ENCODE assay signal across 8 cellular contexts in the genomic region with DNA sequence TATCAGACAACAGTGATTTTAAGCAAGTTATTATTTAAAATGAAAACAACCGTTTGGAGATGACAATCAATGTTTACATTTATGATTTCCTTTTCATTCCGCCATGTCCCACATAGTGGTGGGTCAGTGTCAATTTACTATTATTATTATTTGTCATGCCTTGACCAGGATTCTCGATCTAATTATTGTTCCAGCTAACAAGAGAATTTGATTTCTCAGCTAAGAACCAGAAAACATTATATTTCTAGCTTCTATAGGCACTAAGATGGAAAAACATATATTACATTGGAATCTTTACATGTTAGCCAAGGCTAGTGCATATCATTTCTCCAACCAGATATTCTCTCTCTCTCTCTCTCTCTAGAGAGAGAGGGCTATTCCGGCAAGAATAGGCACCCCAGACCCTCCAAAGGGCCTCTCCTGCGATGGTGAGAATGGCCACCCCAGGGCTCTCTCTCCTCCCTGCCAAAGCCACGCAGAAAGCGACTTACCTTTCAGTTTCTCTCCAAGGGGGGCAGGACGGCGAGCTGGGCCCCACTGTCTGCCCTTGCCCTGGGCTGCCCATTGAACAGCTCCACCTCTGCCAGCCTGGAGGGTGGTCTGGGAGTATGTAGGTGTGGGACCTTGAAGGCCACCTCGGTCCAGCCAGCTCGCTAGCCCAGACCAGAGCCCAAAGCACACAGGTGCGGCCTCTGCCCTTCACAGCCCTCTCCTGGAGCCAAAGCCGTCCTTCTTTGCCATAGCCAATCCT. TPM values are rescaled to one million over a fixed set of nuclear protein-coding genes. Genes with fewer than 3 reads are reported as not detected.
DNase-seq lines count a peak whose midpoint lies in the region; ATAC-seq and TF ChIP-seq lines count a peak whose summit lies in the region.

No MANE protein-coding gene starts in this region.

- H3K27me3 ChIP-seq in GM23338 (ENCODE audit: insufficient read depth), result peaks cover 100% of the 10 kb centered on the region
- peaks cover 0 to 12% of the 10 kb centered on the region in 2 donors for H3K27me3 ChIP-seq in muscle layer of colon (ENCODE audit: control insufficient read depth in 1 of 2, insufficient read depth in 2 of 2, low read length in 2 of 2)

- DNase-seq in AG04449 (ENCODE audit: low read depth, low spot score) (no peak), GM23338 (ENCODE audit: low spot score) (no peak), GM19238 (ENCODE audit: insufficient read length, low spot score) (no peak), HuH-7 (ENCODE audit: low spot score) (no peak)
- DNase-seq in activated CD4-positive, alpha-beta T cell treated with anti-CD3 and anti-CD28 coated beads, Interleukin-2, amount 10 ng/mL, durations not matched to agents 7 days and 5 days, result no peak

- peaks cover 20% of the 10 kb centered on the region for H3K4me1 ChIP-seq in GM23338 (ENCODE audit: insufficient read depth)
- H3K4me1 ChIP-seq in muscle layer of colon (ENCODE audit: insufficient read depth, low read length), result peaks cover 44% of the 10 kb centered on the region

- peak overlapping the region; percentile 79 for H3K9ac ChIP-seq in muscle layer of colon (ENCODE audit: low read length)

- CTCF ChIA-PET in AG04449 (lab: Yijun Ruan, JAX), result interaction anchor here (0.6 to 4.7 kb wide), 24 partner anchors 8 to 1303 kb away, joined by 3 to 52 read pairs (median 4); partner anchors contain the start of genes HOXA4 and HOXA7
- CTCF ChIA-PET in activated CD4-positive, alpha-beta T cell treated with anti-CD3 and anti-CD28 coated beads, Interleukin-2, amount 10 ng/mL, durations not matched to agents 7 days and 5 days (lab: Charles Lee), result interaction anchor here (0.6 to 3.0 kb wide), 18 partner anchors 10 to 1222 kb away, joined by 3 to 11 read pairs (median 4); partner anchors contain the start of genes EVX1, HOXA11 and HOXA13

- peaks cover 43% of the 10 kb centered on the region for H3F3A ChIP-seq in GM23338 (replicated peaks; ENCODE audit: low read depth)

- peak overlapping the region; percentile 74 for H3K4me2 ChIP-seq in GM23338

- H3K27ac Mint-ChIP-seq in GM23338, result no peak overlapping the region
- H3K27ac Mint-ChIP-seq in activated T-helper 17 cell treated with anti-CD3 and anti-CD28 coated beads, Interleukin-2, amount 50 U/mL, for 72 hours, result no peak overlapping the region
- no peak overlapping the region for H3K27ac Mint-ChIP-seq in activated CD4-positive, alpha-beta T cell treated with anti-CD3 and anti-CD28 coated beads, Interleukin-2, amount 10 ng/mL, durations not matched to agents 7 days and 5 days

- H3K79me2 ChIP-seq in GM23338 (replicated peaks; ENCODE audit: insufficient read depth), result no peaks in the 10 kb centered on the region

- H3K27me3 Mint-ChIP-seq in GM23338 (ENCODE audit: insufficient read depth, low read depth, poor library complexity), result peaks cover 100% of the 10 kb centered on the region
- peaks cover 65% of the 10 kb centered on the region for H3K27me3 Mint-ChIP-seq in activated T-helper 17 cell treated with anti-CD3 and anti-CD28 coated beads, Interleukin-2, amount 50 U/mL, for 72 hours
- peaks cover 83% of the 10 kb centered on the region for H3K27me3 Mint-ChIP-seq in activated CD4-positive, alpha-beta T cell treated with anti-CD3 and anti-CD28 coated beads, Interleukin-2, amount 10 ng/mL, durations not matched to agents 7 days and 5 days

- no peak overlapping the region for H2AFZ ChIP-seq in GM23338

- H3K4me1 Mint-ChIP-seq in GM23338, result peaks cover 18% of the 10 kb centered on the region
- H3K4me1 Mint-ChIP-seq in activated T-helper 17 cell treated with anti-CD3 and anti-CD28 coated beads, Interleukin-2, amount 50 U/mL, for 72 hours, result peaks cover 15% of the 10 kb centered on the region
- peaks cover 27% of the 10 kb centered on the region for H3K4me1 Mint-ChIP-seq in activated CD4-positive, alpha-beta T cell treated with anti-CD3 and anti-CD28 coated beads, Interleukin-2, amount 10 ng/mL, durations not matched to agents 7 days and 5 days

- H3K27ac ChIP-seq in GM23338 (ENCODE audit: low read depth), result no peak overlapping the region
- H3K27ac ChIP-seq in muscle layer of colon (ENCODE audit: low read depth, low read length), result peak overlapping the region; percentile 95

- no peaks in the 10 kb centered on the region; the same call in 2 of the 3 replicates for H3K36me3 Mint-ChIP-seq in GM23338 (ENCODE audit: low read depth)
- H3K36me3 Mint-ChIP-seq in activated T-helper 17 cell treated with anti-CD3 and anti-CD28 coated beads, Interleukin-2, amount 50 U/mL, for 72 hours (ENCODE audit: low read depth), result peaks cover 10% of the 10 kb centered on the region
- H3K36me3 Mint-ChIP-seq in activated CD4-positive, alpha-beta T cell treated with anti-CD3 and anti-CD28 coated beads, Interleukin-2, amount 10 ng/mL, durations not matched to agents 7 days and 5 days (ENCODE audit: low read depth), result no peaks in the 10 kb centered on the region

- peaks cover 46% of the 10 kb centered on the region for H4K20me1 ChIP-seq in GM23338 (replicated peaks; ENCODE audit: insufficient read depth)

- peak overlapping the region; percentile 44; the same call in 2 of the 3 replicates for H3K4me3 Mint-ChIP-seq in GM23338
- peak overlapping the region; percentile 68 for H3K4me3 Mint-ChIP-seq in activated T-helper 17 cell treated with anti-CD3 and anti-CD28 coated beads, Interleukin-2, amount 50 U/mL, for 72 hours
- H3K4me3 Mint-ChIP-seq in activated CD4-positive, alpha-beta T cell treated with anti-CD3 and anti-CD28 coated beads, Interleukin-2, amount 10 ng/mL, durations not matched to agents 7 days and 5 days, result no peak overlapping the region

- H3K9me3 ChIP-seq in muscle layer of colon (ENCODE audit: low read length), result no peaks in the 10 kb centered on the region

- no peaks in the 10 kb centered on the region for H3K36me3 ChIP-seq in GM23338 (ENCODE audit: insufficient read depth)
- H3K36me3 ChIP-seq in muscle layer of colon (ENCODE audit: insufficient read depth, low read length), result peaks cover 6% of the 10 kb centered on the region

- H3K4me3 ChIP-seq in AG04449 (ENCODE audit: low read depth, low read length), result peak overlapping the region; percentile 72
- peak overlapping the region; percentile 43; the same call in 1 of the 2 replicates for H3K4me3 ChIP-seq in GM23338
- peak overlapping the region; percentile 85 to 92 for H3K4me3 ChIP-seq in muscle layer of colon (ENCODE audit: low read depth in 1 of 2, low read length in 2 of 2)

- TF ChIP-seq CTCF in AG04449 (IDR thresholded peaks at IDR 0.05; ENCODE audit: insufficient read depth, low read length, missing control alignments), result no peak
- TF ChIP-seq CTCF in GM23338 (conservative IDR thresholded peaks at IDR 0.05; ENCODE audit: low read depth in 2 of 2), result no peak

- POLR2A ChIA-PET in AG04449 (lab: Yijun Ruan, JAX), result interaction anchor here (0.9 to 1.7 kb wide), 4 partner anchors 9 to 19 kb away, joined by 3 to 6 read pairs (median 4); partner anchors contain the start of gene HOXA4
- POLR2A ChIA-PET in activated CD4-positive, alpha-beta T cell treated with anti-CD3 and anti-CD28 coated beads, Interleukin-2, amount 10 ng/mL, durations not matched to agents 7 days and 5 days (lab: Charles Lee), result no interaction called here

- no peaks in the 10 kb centered on the region for H3K9me2 ChIP-seq in GM23338 (ENCODE audit: insufficient read depth)

- ATAC-seq in GM23338 (no peak), GM18520 (IDR thresholded peaks at IDR 0.05; ENCODE audit: unreplicated experiment) (no peak)
- ATAC-seq in activated T-helper 17 cell treated with anti-CD3 and anti-CD28 coated beads, Interleukin-2, amount 50 U/mL, for 72 hours (replicated peaks), result no peak

- H3K9me3 Mint-ChIP-seq in GM23338, result peaks cover 22% of the 10 kb centered on the region
- no peaks in the 10 kb centered on the region for H3K9me3 Mint-ChIP-seq in activated T-helper 17 cell treated with anti-CD3 and anti-CD28 coated beads, Interleukin-2, amount 50 U/mL, for 72 hours
- no peaks in the 10 kb centered on the region for H3K9me3 Mint-ChIP-seq in activated CD4-positive, alpha-beta T cell treated with anti-CD3 and anti-CD28 coated beads, Interleukin-2, amount 10 ng/mL, durations not matched to agents 7 days and 5 days

RNA-seq across cellular contexts. Expression of gene HOXA3, which starts 2.4 kb away (rescaled TPM):
- total RNA-seq in GM23338 (2014; rRNA removed; shearing (Covaris generic)), result not detected in 2 replicates
- polyA plus RNA-seq in GM23338 (2016; fragmentation: Nextera tagmentation; extraction: Ambion mirVana), result not detected in 2 replicates
- total RNA-seq in activated T-helper 17 cell treated with anti-CD3 and anti-CD28 coated beads, Interleukin-2, amount 50 U/mL, for 72 hours, result not detected
- not detected for total RNA-seq in activated CD4-positive, alpha-beta T cell treated with anti-CD3 and anti-CD28 coated beads, Interleukin-2, amount 10 ng/mL, durations not matched to agents 7 days and 5 days

RNA-seq across cellular contexts. Expression of gene HOXA6, which starts 2.4 kb away (rescaled TPM):
- not detected in 2 replicates for total RNA-seq in GM23338 (2014; rRNA removed; shearing (Covaris generic))
- polyA plus RNA-seq in GM23338 (2016; fragmentation: Nextera tagmentation; extraction: Ambion mirVana), result not detected in 2 replicates
- total RNA-seq in activated T-helper 17 cell treated with anti-CD3 and anti-CD28 coated beads, Interleukin-2, amount 50 U/mL, for 72 hours, result not detected
- total RNA-seq in activated CD4-positive, alpha-beta T cell treated with anti-CD3 and anti-CD28 coated beads, Interleukin-2, amount 10 ng/mL, durations not matched to agents 7 days and 5 days, result not detected

RNA-seq across cellular contexts. Expression of gene HOXA7, which starts 6.5 kb away (rescaled TPM):
- not detected in 2 replicates for total RNA-seq in GM23338 (2014; rRNA removed; shearing (Covaris generic))
- polyA plus RNA-seq in GM23338 (2016; fragmentation: Nextera tagmentation; extraction: Ambion mirVana), result 0.24 TPM in 1 of 2 replicates, not detected in the other
- total RNA-seq in activated T-helper 17 cell treated with anti-CD3 and anti-CD28 coated beads, Interleukin-2, amount 50 U/mL, for 72 hours, result not detected
- total RNA-seq in activated CD4-positive, alpha-beta T cell treated with anti-CD3 and anti-CD28 coated beads, Interleukin-2, amount 10 ng/mL, durations not matched to agents 7 days and 5 days, result not detected

RNA-seq across cellular contexts. Expression of gene HOXA5, which starts 6.5 kb away (rescaled TPM):
- not detected in 2 replicates for total RNA-seq in GM23338 (2014; rRNA removed; shearing (Covaris generic))
- not detected in 2 replicates for polyA plus RNA-seq in GM23338 (2016; fragmentation: Nextera tagmentation; extraction: Ambion mirVana)
- total RNA-seq in activated T-helper 17 cell treated with anti-CD3 and anti-CD28 coated beads, Interleukin-2, amount 50 U/mL, for 72 hours, result not detected
- not detected for total RNA-seq in activated CD4-positive, alpha-beta T cell treated with anti-CD3 and anti-CD28 coated beads, Interleukin-2, amount 10 ng/mL, durations not matched to agents 7 days and 5 days

RNA-seq across cellular contexts. Expression of gene HOXA9, which starts 15.3 kb away (rescaled TPM):
- not detected in 2 replicates for total RNA-seq in GM23338 (2014; rRNA removed; shearing (Covaris generic))
- polyA plus RNA-seq in GM23338 (2016; fragmentation: Nextera tagmentation; extraction: Ambion mirVana), result not detected in 2 replicates
- total RNA-seq in activated T-helper 17 cell treated with anti-CD3 and anti-CD28 coated beads, Interleukin-2, amount 50 U/mL, for 72 hours, result not detected
- not detected for total RNA-seq in activated CD4-positive, alpha-beta T cell treated with anti-CD3 and anti-CD28 coated beads, Interleukin-2, amount 10 ng/mL, durations not matched to agents 7 days and 5 days
